ENCODE assay signal across 12 cellular contexts in genomic region chr3:133138017-133138416, GRCh38.
DNase-seq lines count a peak whose midpoint lies in the region; ATAC-seq and TF ChIP-seq lines count a peak whose summit lies in the region.
"Had no signal": no experiment of that assay in that cellular context is flagged by ENCODE, and none has a peak within 500 bp of the region (broad histone marks: within the 10 kb centered on the region; RNA-seq: fewer than 3 reads in every experiment).

No MANE protein-coding gene starts in this region.

- no peak for TF ChIP-seq CTCF in uterus (IDR thresholded peaks at IDR 0.05)

- DNase-seq in uterus (no peak), RKO (ENCODE audit: low spot score) (no peak), SHP77 treated with DMSO at 0.1 percent for 48 hours (lab: John Stamatoyannopoulos, UW) (no peak)
- no peak for DNase-seq in activated CD8-positive, alpha-beta memory T cell treated with anti-CD3 and anti-CD28 coated beads, Interleukin-2, amount 10 ng/mL, durations not matched to agents 7 days and 5 days
- DNase-seq: activated gamma-delta T cell, NCI-H446 had no signal

- H3K36me3 Mint-ChIP-seq in activated CD8-positive, alpha-beta memory T cell treated with anti-CD3 and anti-CD28 coated beads, Interleukin-2, amount 10 ng/mL, durations not matched to agents 7 days and 5 days, result no peaks in the 10 kb centered on the region
- H3K36me3 Mint-ChIP-seq: natural killer cell treated with Interleukin-12 subunit alpha and Interleukin-12 subunit beta and Interleukin-15 and Interleukin-18, amount 100 ng/mL, for 72 hours had no signal

- intact Hi-C loops in uterus (cut with DNase I; ENCODE audit: low total_unique reads), result no loop called here

- H3K36me3 ChIP-seq in uterus, result no peaks in the 10 kb centered on the region

- H3K27ac Mint-ChIP-seq in activated CD8-positive, alpha-beta memory T cell treated with anti-CD3 and anti-CD28 coated beads, Interleukin-2, amount 10 ng/mL, durations not matched to agents 7 days and 5 days, result no peak overlapping the region
- H3K27ac Mint-ChIP-seq: natural killer cell treated with Interleukin-12 subunit alpha and Interleukin-12 subunit beta and Interleukin-15 and Interleukin-18, amount 100 ng/mL, for 72 hours had no signal

- no peak overlapping the region for H3K4me3 ChIP-seq in uterus

- H3K9me3 ChIP-seq in uterus, result no peaks in the 10 kb centered on the region

- CTCF ChIA-PET in activated CD8-positive, alpha-beta memory T cell treated with anti-CD3 and anti-CD28 coated beads, Interleukin-2, amount 10 ng/mL, durations not matched to agents 7 days and 5 days (lab: Charles Lee), result no interaction called here

- no peaks in the 10 kb centered on the region for H3K4me1 ChIP-seq in uterus

- H3K27ac ChIP-seq in uterus, result no peak overlapping the region

- no peaks in the 10 kb centered on the region for H3K27me3 ChIP-seq in uterus

- no peaks in the 10 kb centered on the region for H3K27me3 Mint-ChIP-seq in activated CD8-positive, alpha-beta memory T cell treated with anti-CD3 and anti-CD28 coated beads, Interleukin-2, amount 10 ng/mL, durations not matched to agents 7 days and 5 days

- ATAC-seq in GM18498 (IDR thresholded peaks at IDR 0.05; ENCODE audit: unreplicated experiment), result peak; percentile 86
- peak; percentile 80 for ATAC-seq in GM19397 (IDR thresholded peaks at IDR 0.05; ENCODE audit: unreplicated experiment)
- ATAC-seq in HG02798 (IDR thresholded peaks at IDR 0.05; ENCODE audit: poor library complexity, unreplicated experiment), result peak; percentile 83
- ATAC-seq in HG03457 (IDR thresholded peaks at IDR 0.05; ENCODE audit: unreplicated experiment), result peak; percentile 81
- no peak for ATAC-seq in activated CD8-positive, alpha-beta memory T cell treated with anti-CD3 and anti-CD28 coated beads, Interleukin-2, amount 10 ng/mL, durations not matched to agents 7 days and 5 days
- ATAC-seq: HCT116; natural killer cell treated with Interleukin-12 subunit alpha and Interleukin-12 subunit beta and Interleukin-15 and Interleukin-18, amount 100 ng/mL, for 72 hours had no signal

- no peaks in the 10 kb centered on the region for H3K9me3 Mint-ChIP-seq in activated CD8-positive, alpha-beta memory T cell treated with anti-CD3 and anti-CD28 coated beads, Interleukin-2, amount 10 ng/mL, durations not matched to agents 7 days and 5 days (ENCODE audit: low read depth)
- H3K9me3 Mint-ChIP-seq: natural killer cell treated with Interleukin-12 subunit alpha and Interleukin-12 subunit beta and Interleukin-15 and Interleukin-18, amount 100 ng/mL, for 72 hours had no signal

- no peaks in the 10 kb centered on the region for H3K4me1 Mint-ChIP-seq in activated CD8-positive, alpha-beta memory T cell treated with anti-CD3 and anti-CD28 coated beads, Interleukin-2, amount 10 ng/mL, durations not matched to agents 7 days and 5 days

- no peak overlapping the region for H3K4me3 Mint-ChIP-seq in activated CD8-positive, alpha-beta memory T cell treated with anti-CD3 and anti-CD28 coated beads, Interleukin-2, amount 10 ng/mL, durations not matched to agents 7 days and 5 days
- H3K4me3 Mint-ChIP-seq: natural killer cell treated with Interleukin-12 subunit alpha and Interleukin-12 subunit beta and Interleukin-15 and Interleukin-18, amount 100 ng/mL, for 72 hours had no signal

- TF ChIP-seq POLR2A in uterus (IDR thresholded peaks at IDR 0.05), result no peak
